ENCODE assay signal across 19 cellular contexts in genomic region chr22:45819305-45819704, GRCh38.
"Had no signal": no experiment of that assay in that cellular context is flagged by ENCODE, and none has a peak within 500 bp of the region (broad histone marks: within the 10 kb centered on the region; RNA-seq: fewer than 3 reads in every experiment).

No MANE protein-coding gene starts in this region.

- H3K9me3 ChIP-seq: esophagus squamous epithelium, mucosa of descending colon, stomach, thoracic aorta had no signal

- FAIRE-seq: colon, small intestine had no signal

- H3K27me3 ChIP-seq: esophagus squamous epithelium, stomach had no signal

- H3K9me3 Mint-ChIP-seq: dendritic cell treated with granulocyte-macrophage colony-stimulating factor and Interleukin-4, amounts not matched to agents 40 ng/mL and 50 ng/mL, for 4 days; naive thymus-derived CD8-positive, alpha-beta T cell had no signal

- H3K4me3 ChIP-seq: esophagus squamous epithelium, mucosa of descending colon, stomach, thoracic aorta had no signal

- H3K27ac ChIP-seq: thoracic aorta had no signal

- DNase-seq: cerebellar nuclear complex; esophagus squamous epithelium; foreskin fibroblast; head of caudate nucleus; hippocampal formation; kidney glomerular epithelial cell; mammary epithelial cell; mucosa of descending colon; naive thymus-derived CD8-positive, alpha-beta T cell; right cardiac atrium; small intestine; stimulated activated CD4-positive, alpha-beta T cell treated with anti-CD3 and anti-CD28 coated beads, Interleukin-12 subunit alpha, Interleukin-12 subunit beta, amount 100 ng/mL, for 4 hours; stimulated activated naive CD4-positive, alpha-beta T cell; stomach; substantia nigra; trophoblast cell had no signal

- H3K27me3 Mint-ChIP-seq: dendritic cell treated with granulocyte-macrophage colony-stimulating factor and Interleukin-4, amounts not matched to agents 40 ng/mL and 50 ng/mL, for 4 days; naive thymus-derived CD8-positive, alpha-beta T cell had no signal

- H3K4me3 Mint-ChIP-seq: dendritic cell treated with granulocyte-macrophage colony-stimulating factor and Interleukin-4, amounts not matched to agents 40 ng/mL and 50 ng/mL, for 4 days; naive thymus-derived CD8-positive, alpha-beta T cell had no signal

- ATAC-seq: mucosa of descending colon; naive thymus-derived CD8-positive, alpha-beta T cell; right cardiac atrium had no signal

- H3K27ac Mint-ChIP-seq: dendritic cell treated with granulocyte-macrophage colony-stimulating factor and Interleukin-4, amounts not matched to agents 40 ng/mL and 50 ng/mL, for 4 days had no signal
